In genomic region chr1:144412491-144413403, GRCh38 we compare ENCODE assay signal across 8 cellular contexts. TPM values are rescaled to one million over a fixed set of nuclear protein-coding genes. Genes with fewer than 3 reads are reported as not detected.
DNase-seq lines count a peak whose midpoint lies in the region; ATAC-seq, FAIRE-seq and TF ChIP-seq lines count a peak whose summit lies in the region.
"Not testable (repeated sequence)": the region's sequence is repeated elsewhere in the genome, so short reads cannot be mapped to it uniquely, and the experiment has no call there.

No MANE protein-coding gene starts in this region.

- in situ Hi-C loops in GM13977 (cut with MboI; ENCODE audit: low pct_unique_long_range_greater_than_20kb, low sequenced_read_pairs, unreplicated experiment), result not testable (repeated sequence)

- FAIRE-seq in pancreas (lab: Jason Lieb, UNC), result not testable (repeated sequence)

- intact Hi-C loops in heart right ventricle (cut with DNase I); pancreas (cut with DNase I); testis (cut with DNase I; ENCODE audit: low total_unique reads): not testable (repeated sequence)

- H3K27ac ChIP-seq in heart right ventricle, result peak overlapping the region in 9 of 10 donors; percentile 68 to 86 (median 80)
- H3K27ac ChIP-seq in pancreas, result peak overlapping the region; percentile 53 to 74 (median 67)
- H3K27ac ChIP-seq in testis, result peak overlapping the region; percentile 62 to 75

- not testable (repeated sequence) for H3K27me3 ChIP-seq in heart right ventricle, pancreas, testis

- not testable (repeated sequence) for TF ChIP-seq CTCF in GM13977 (IDR thresholded peaks at IDR 0.05; ENCODE audit: extremely low read depth, insufficient read depth, missing control alignments); heart right ventricle (IDR thresholded peaks at IDR 0.05); pancreas (IDR thresholded peaks at IDR 0.05); testis (IDR thresholded peaks at IDR 0.05)

- H3K9me3 ChIP-seq in heart right ventricle, pancreas, testis: not testable (repeated sequence)

- H3K4me3 ChIP-seq in heart right ventricle (peak overlapping the region; percentile 14 to 66 (median 53)), pancreas (peak overlapping the region in 2 of 4 donors; percentile 34 to 37), testis (peak overlapping the region; percentile 36 to 51)

- ATAC-seq in HG02763 (IDR thresholded peaks at IDR 0.05; ENCODE audit: unreplicated experiment) (peak; percentile 64), heart right ventricle (peak; percentile 76 to 95 (median 90)), pancreas (peak; percentile 70 to 91 (median 80))

- not testable (repeated sequence) for H3K36me3 ChIP-seq in heart right ventricle; pancreas; testis (ENCODE audit: low read depth, missing control alignments)

- peak; percentile 42 for TF ChIP-seq POLR2A in testis (IDR thresholded peaks at IDR 0.05)

- peak; percentile 81 for DNase-seq in GM13977 (ENCODE audit: low spot score)
- DNase-seq in NCI-H146 (lab: John Stamatoyannopoulos, UW), result peak; percentile 91
- DNase-seq in T-helper 1 cell, result peak; percentile 61 to 98 (median 81)
- DNase-seq in amygdala (lab: John Stamatoyannopoulos, UW), result peak in 45 of 56 donors; percentile 2 to 84 (median 55)
- DNase-seq in heart right ventricle, result peak; percentile 34 to 83
- peak; percentile 57 to 79 (median 66) for DNase-seq in pancreas
- DNase-seq in testis, result peak; percentile 83

- 2% methylated on average over 40 to 41 of the region's 41 CpGs for WGBS in heart right ventricle, 2 donors
- WGBS in pancreas, 2 donors, result 4% methylated on average over 39 to 41 of the region's 41 CpGs
- 5% methylated on average over 28 to 41 of the region's 41 CpGs for WGBS in testis, 2 donors

- not testable (repeated sequence) for H3K4me1 ChIP-seq in heart right ventricle, pancreas, testis

RNA-seq across cellular contexts. Expression of gene PPIAL4E, which starts 39.3 kb away (rescaled TPM):
- total RNA-seq in heart right ventricle (not detected), pancreas (not detected), testis (not detected)
- polyA plus RNA-seq in heart right ventricle (not detected), pancreas (not detected), testis (ENCODE audit: insufficient read depth, low read depth, low replicate concordance) (not detected)

RNA-seq across cellular contexts. Expression of gene NBPF15, which starts 48.7 kb away (rescaled TPM):
- total RNA-seq in heart right ventricle, result 10 to 100 TPM in 2 of 10 donors, 1 to 10 TPM in 8; 5.7 to 12.0 (median 8.6) TPM
- 10 to 100 TPM in 1 of 2 donors, 1 to 10 TPM in 1; 4.7 to 18.1 TPM for polyA plus RNA-seq in heart right ventricle
- total RNA-seq in pancreas, result 10 to 100 TPM; 12.6 to 21.9 (median 15.9) TPM
- 10 to 100 TPM; 23.0 to 27.9 TPM for polyA plus RNA-seq in pancreas
- total RNA-seq in testis, result 10 to 100 TPM; 20.8 to 30.1 TPM
- 12.7 TPM for polyA plus RNA-seq in testis (ENCODE audit: insufficient read depth, low read depth, low replicate concordance)
